In the genomic region with DNA sequence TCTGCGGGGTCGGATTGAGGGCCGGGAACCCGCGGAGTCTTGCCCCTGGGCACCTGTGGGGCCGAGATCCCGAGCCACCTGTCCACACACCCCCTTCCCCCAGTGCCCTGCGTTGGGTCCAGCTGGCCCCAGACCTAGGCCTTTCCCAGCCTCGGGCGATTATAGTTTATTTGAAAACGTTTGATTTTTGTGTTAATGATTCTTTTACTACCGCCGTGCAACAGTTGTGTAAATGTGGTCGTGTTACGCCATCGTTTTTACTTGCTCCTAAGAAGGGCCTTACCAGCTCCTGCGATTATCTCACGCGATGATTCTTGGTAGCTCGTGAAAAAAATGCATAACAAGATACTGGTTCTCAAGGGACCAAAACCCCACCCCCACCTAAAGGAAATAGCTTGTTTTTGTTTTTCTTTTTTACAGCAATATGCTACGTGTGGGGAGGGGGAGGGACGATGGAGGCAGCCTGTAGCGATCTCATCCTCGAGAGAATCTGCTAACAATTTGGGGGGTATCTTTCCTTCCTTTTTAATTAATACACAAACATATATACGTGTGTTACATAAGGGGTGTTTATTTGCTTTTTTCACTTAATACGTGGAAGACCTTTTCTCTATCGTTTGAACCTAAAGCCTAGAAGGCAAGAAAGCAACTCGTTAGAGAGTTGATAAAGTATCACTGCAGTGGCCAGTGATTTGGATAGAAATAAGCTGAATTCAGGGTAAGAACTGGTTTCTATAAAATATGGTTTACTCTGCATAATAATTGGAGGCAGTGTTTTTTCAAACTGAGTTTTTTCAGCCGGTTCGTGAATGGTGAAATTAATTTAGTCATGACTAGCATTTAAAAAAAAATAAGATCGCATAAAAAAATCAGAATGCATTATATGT, we compare ENCODE assay signal across 8 cellular contexts. TPM values are rescaled to one million over a fixed set of nuclear protein-coding genes. Genes with fewer than 3 reads are reported as not detected.
DNase-seq lines count a peak whose midpoint lies in the region; ATAC-seq and TF ChIP-seq lines count a peak whose summit lies in the region.

No MANE protein-coding gene starts in this region.

- POLR2A ChIA-PET in CD4-positive, alpha-beta T cell (lab: Charles Lee): interaction anchor here (0.8 to 1.3 kb wide), 5 partner anchors 11 to 891 kb away, joined by 3 to 6 read pairs (median 3); a partner anchor contains a TSS
- POLR2A ChIA-PET in Panc1 (lab: Charles Lee): no interaction called here

- CTCF ChIA-PET in CD4-positive, alpha-beta T cell (lab: Charles Lee): no interaction called here
- CTCF ChIA-PET in Panc1 (lab: Charles Lee): no interaction called here

- no peaks in the 10 kb centered on the region for H3K9me3 Mint-ChIP-seq in CD4-positive, alpha-beta T cell
- H3K9me3 Mint-ChIP-seq in memory B cell: no peaks in the 10 kb centered on the region

- in situ Hi-C loops in Panc1 (cut with HindIII; ENCODE audit: low pct_unique_long_range_greater_than_20kb, low sequenced_read_pairs): no loop called here

- peak; percentile 63 for ATAC-seq in CD4-positive, alpha-beta T cell (ENCODE audit: poor library complexity)
- ATAC-seq in GM18907 (IDR thresholded peaks at IDR 0.05; ENCODE audit: unreplicated experiment) (peak; percentile 47), HG03103 (IDR thresholded peaks at IDR 0.05; ENCODE audit: low read depth, unreplicated experiment) (peak; percentile 35), Panc1 (peak; percentile 63), memory B cell (ENCODE audit: low read depth) (peak; percentile 22)

- peak overlapping the region; percentile 92 for H3K4me3 Mint-ChIP-seq in CD4-positive, alpha-beta T cell
- peak overlapping the region; percentile 86 for H3K4me3 Mint-ChIP-seq in memory B cell

- peaks cover 35% of the 10 kb centered on the region for H3K27me3 ChIP-seq in CD4-positive, alpha-beta T cell (ENCODE audit: control insufficient read depth, insufficient read depth, low read length)
- H3K27me3 ChIP-seq in Panc1 (ENCODE audit: control insufficient read depth, insufficient read depth, low read length) (peaks cover 12% of the 10 kb centered on the region), uterus (peaks cover 0 to 36% of the 10 kb centered on the region in 2 donors)

- H3K4me1 ChIP-seq in Panc1 (ENCODE audit: control insufficient read depth, insufficient read depth, low read length) (no peaks in the 10 kb centered on the region), uterus (no peaks in the 10 kb centered on the region)

- peaks cover 10% of the 10 kb centered on the region for H3K36me3 Mint-ChIP-seq in CD4-positive, alpha-beta T cell (ENCODE audit: low read depth)
- no peaks in the 10 kb centered on the region for H3K36me3 Mint-ChIP-seq in memory B cell

- no peak for TF ChIP-seq CTCF in CD4-positive, alpha-beta T cell (IDR thresholded peaks at IDR 0.05)
- TF ChIP-seq CTCF in Panc1 (IDR thresholded peaks at IDR 0.05) (no peak), uterus (IDR thresholded peaks at IDR 0.05) (no peak)

- H3K27ac ChIP-seq in CD4-positive, alpha-beta T cell (ENCODE audit: low read depth, low read length): peak overlapping the region; percentile 38
- H3K27ac ChIP-seq in Panc1 (ENCODE audit: low read length): peak overlapping the region; percentile 21; the same call in 1 of the 2 replicates
- H3K27ac ChIP-seq in uterus: peak overlapping the region; percentile 67 to 78

- peak in 3 of 10 experiments; percentile 0 to 25 (median 7) for DNase-seq in CD4-positive, alpha-beta T cell
- DNase-seq in Panc1 (ENCODE audit: low read depth, low spot score) (no peak), dermis blood vessel endothelial cell (peak; percentile 54), memory B cell (ENCODE audit: low spot score in 2 of 2) (no peak), uterus (no peak), KG1 (lab: John Stamatoyannopoulos, UW) (no peak)

- H3K27me3 Mint-ChIP-seq in CD4-positive, alpha-beta T cell: peaks cover 66% of the 10 kb centered on the region
- peaks cover 8% of the 10 kb centered on the region for H3K27me3 Mint-ChIP-seq in memory B cell

- H3K27ac Mint-ChIP-seq in CD4-positive, alpha-beta T cell: peak overlapping the region; percentile 89
- peak overlapping the region; percentile 84 for H3K27ac Mint-ChIP-seq in memory B cell

- no peaks in the 10 kb centered on the region; the same call in 1 of the 2 replicates for H3K36me3 ChIP-seq in Panc1 (ENCODE audit: control insufficient read depth, insufficient read depth, low read length)
- H3K36me3 ChIP-seq in uterus: no peaks in the 10 kb centered on the region

- intact Hi-C loops in CD4-positive, alpha-beta T cell (cut with DNase I, micrococcal nuclease): loop anchor here (5.0 to 10.0 kb wide), 4 partner anchors 113 to 1989 kb away; a partner anchor contains a TSS
- intact Hi-C loops in Panc1 (cut with micrococcal nuclease; ENCODE audit: unreplicated experiment) (no loop called here), uterus (cut with DNase I; ENCODE audit: low total_unique reads) (no loop called here)

- H3K9me3 ChIP-seq in CD4-positive, alpha-beta T cell (ENCODE audit: control insufficient read depth, low read length): no peaks in the 10 kb centered on the region
- H3K9me3 ChIP-seq in Panc1 (ENCODE audit: control insufficient read depth, insufficient read depth, low read depth, low read length) (no peaks in the 10 kb centered on the region), uterus (no peaks in the 10 kb centered on the region)

- no peak for TF ChIP-seq POLR2A in uterus (IDR thresholded peaks at IDR 0.05)

- H3K4me3 ChIP-seq in Panc1 (ENCODE audit: low read depth in 2 of 2, low read length in 2 of 2) (peak overlapping the region; percentile 55 to 60), uterus (peak overlapping the region; percentile 48 to 58)

- peaks cover 25% of the 10 kb centered on the region for H3K4me1 Mint-ChIP-seq in CD4-positive, alpha-beta T cell (ENCODE audit: low read depth)
- peaks cover 11% of the 10 kb centered on the region for H3K4me1 Mint-ChIP-seq in memory B cell

- BruUV-seq in Panc1 (replicated peaks; lab: Mats Ljungman, UMichigan): TSS peak; percentile 78

RNA-seq across cellular contexts. Expression of a gene that starts 1.1 kb away (rescaled TPM):
- total RNA-seq in CD4-positive, alpha-beta T cell: 10 to 100 TPM; 28.7 to 29.7 TPM
- total RNA-seq in Panc1 (2021; ENCODE audit: unreplicated experiment) (4.2 TPM), dermis blood vessel endothelial cell (18.3 and 22.1 TPM in 2 replicates), uterus (10 to 100 TPM in 3 of 4 donors, 1 to 10 TPM in 1; 9.7 to 33.7 (median 22.6) TPM)
- 0.75 TPM for polyA plus RNA-seq in Panc1 (2012; ENCODE audit: insufficient read length)

Comparison
In these comparisons a context has a peak if more than half of its experiments do, and no peak if none do; other contexts are left out.
1. H3K27ac ChIP-seq: peak in every context shown above with its lines; median percentile 72 in uterus; 38 in CD4-positive, alpha-beta T cell; 21 in Panc1.
2. intact Hi-C loops: an anchor here in CD4-positive, alpha-beta T cell (5.0 to 10.0 kb wide); none called in Panc1 and uterus.